8 cellular contexts compared by ENCODE assay signal in the genomic region with DNA sequence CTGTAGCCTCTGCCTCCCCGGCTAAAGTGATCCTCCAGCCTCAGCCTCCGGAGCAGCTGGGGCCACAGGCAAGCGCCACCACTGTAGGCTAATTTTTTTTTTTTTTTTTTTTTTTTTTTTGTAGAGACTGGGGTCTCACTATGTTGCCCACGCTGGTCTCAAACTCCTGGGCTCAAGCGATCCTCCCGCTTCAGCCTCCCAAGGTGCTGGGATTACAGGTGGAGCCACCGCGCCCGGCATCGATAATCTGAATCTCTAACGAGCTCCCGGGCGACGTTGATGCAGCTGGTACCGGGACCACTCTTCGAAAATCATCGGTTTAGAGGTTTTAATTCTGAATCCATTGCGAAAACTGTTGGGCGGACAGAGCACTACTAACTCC.
DNase-seq lines count a peak whose midpoint lies in the region; ATAC-seq and TF ChIP-seq lines count a peak whose summit lies in the region.

No MANE protein-coding gene starts in this region.

- H3K4me1 ChIP-seq in HUES48 (ENCODE audit: control insufficient read depth, insufficient read depth, low read length) (peaks cover 7% of the 10 kb centered on the region), muscle layer of duodenum (ENCODE audit: control insufficient read depth in 1 of 2, insufficient read depth in 2 of 2, low read length in 2 of 2) (peaks cover 5 to 18% of the 10 kb centered on the region in 2 donors)

- H3K36me3 ChIP-seq in HUES48 (ENCODE audit: control insufficient read depth, insufficient read depth, low read length) (no peaks in the 10 kb centered on the region), muscle layer of duodenum (ENCODE audit: control insufficient read depth in 1 of 2, insufficient read depth in 2 of 2, low read length in 2 of 2) (peaks cover 0 to 9% of the 10 kb centered on the region in 2 donors)

- H3K4me3 Mint-ChIP-seq in central memory CD8-positive, alpha-beta T cell: peak overlapping the region; percentile 97

- peaks cover 37% of the 10 kb centered on the region for H3K4me1 Mint-ChIP-seq in central memory CD8-positive, alpha-beta T cell

- TF ChIP-seq CTCF in GM13976 (IDR thresholded peaks at IDR 0.05; ENCODE audit: borderline replicate concordance, control extremely low read depth, extremely low read depth, insufficient read depth, missing control alignments): no peak

- H3K9me3 ChIP-seq in HUES48 (ENCODE audit: control insufficient read depth, insufficient read depth, low read length) (no peaks in the 10 kb centered on the region), muscle layer of duodenum (ENCODE audit: control insufficient read depth in 1 of 2, low read length in 2 of 2) (no peaks in the 10 kb centered on the region)

- peak overlapping the region; percentile 80 for H3K9ac ChIP-seq in HUES48 (ENCODE audit: low read depth, low read length)

- H3K27ac Mint-ChIP-seq in central memory CD8-positive, alpha-beta T cell (ENCODE audit: low read depth): peak overlapping the region; percentile 100

- H3K9me3 Mint-ChIP-seq in central memory CD8-positive, alpha-beta T cell: no peaks in the 10 kb centered on the region

- no peak for DNase-seq in central memory CD8-positive, alpha-beta T cell (ENCODE audit: low spot score in 2 of 2)
- DNase-seq in NCI-H1105 (lab: John Stamatoyannopoulos, UW) (no peak), HK-2 (ENCODE audit: unreplicated experiment) (no peak), OCI-M2 (lab: John Stamatoyannopoulos, UW; ENCODE audit: unreplicated experiment) (no peak), GM13976 (ENCODE audit: low spot score) (no peak)

- H3K4me3 ChIP-seq in GM08714 (ENCODE audit: low read length): peak overlapping the region; percentile 92
- H3K4me3 ChIP-seq in HUES48 (ENCODE audit: low read depth, low read length): peak overlapping the region; percentile 78
- peak overlapping the region; percentile 90 to 98 for H3K4me3 ChIP-seq in muscle layer of duodenum (ENCODE audit: low read depth in 1 of 2, low read length in 2 of 2)

- ATAC-seq in central memory CD8-positive, alpha-beta T cell (replicated peaks; ENCODE audit: extremely low read depth, poor library complexity, severe bottlenecking): no peak

- H3K27me3 ChIP-seq in HUES48 (ENCODE audit: control insufficient read depth, insufficient read depth, low read length) (no peaks in the 10 kb centered on the region), muscle layer of duodenum (ENCODE audit: low read depth, low read length) (no peaks in the 10 kb centered on the region)

- peaks cover 27% of the 10 kb centered on the region for H3K36me3 Mint-ChIP-seq in central memory CD8-positive, alpha-beta T cell (ENCODE audit: insufficient read depth)

- in situ Hi-C loops in GM13976 (cut with MboI; ENCODE audit: low sequenced_read_pairs, unreplicated experiment): loop anchor here (25.0 kb wide), 2 partner anchors 199 to 574 kb away; no protein-coding TSS in a partner anchor

- H3K27ac ChIP-seq in HUES48 (ENCODE audit: low read depth, low read length) (peak overlapping the region; percentile 98), muscle layer of duodenum (ENCODE audit: low read length) (peak overlapping the region; percentile 91)

- no peaks in the 10 kb centered on the region for H3K27me3 Mint-ChIP-seq in central memory CD8-positive, alpha-beta T cell
